In the genomic region with DNA sequence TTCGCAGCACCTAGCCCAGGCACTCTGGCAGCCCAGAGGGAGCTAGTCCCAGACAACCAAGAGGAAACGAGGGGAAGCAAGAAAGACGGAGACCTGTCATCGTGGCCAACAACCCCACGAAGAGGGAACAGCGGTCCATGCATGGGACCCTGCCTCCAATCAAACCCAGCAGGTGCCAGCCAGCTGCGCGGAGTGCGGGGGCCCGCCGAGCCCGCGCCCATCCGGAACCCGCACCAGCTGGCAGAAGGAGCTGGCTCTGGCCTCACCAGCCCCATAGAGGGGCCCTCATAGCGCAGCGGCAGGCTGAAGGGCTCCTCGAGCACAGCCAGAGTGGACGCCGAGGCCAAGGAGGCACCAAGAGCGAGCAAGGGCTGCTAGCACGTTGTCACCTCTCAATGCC, we compare ENCODE assay signal across 3 cellular contexts.
"Had no signal": no experiment of that assay in that cellular context is flagged by ENCODE, and none has a peak within 500 bp of the region (broad histone marks: within the 10 kb centered on the region; RNA-seq: fewer than 3 reads in every experiment).

No MANE protein-coding gene starts in this region.

- ATAC-seq: GM12878 had no signal

- DNase-seq: GDM1, GF-D8 had no signal

- H3K4me3 ChIP-seq: GM12878 had no signal
